Comparison of ENCODE assay signal across 1 cellular context in the genomic region with DNA sequence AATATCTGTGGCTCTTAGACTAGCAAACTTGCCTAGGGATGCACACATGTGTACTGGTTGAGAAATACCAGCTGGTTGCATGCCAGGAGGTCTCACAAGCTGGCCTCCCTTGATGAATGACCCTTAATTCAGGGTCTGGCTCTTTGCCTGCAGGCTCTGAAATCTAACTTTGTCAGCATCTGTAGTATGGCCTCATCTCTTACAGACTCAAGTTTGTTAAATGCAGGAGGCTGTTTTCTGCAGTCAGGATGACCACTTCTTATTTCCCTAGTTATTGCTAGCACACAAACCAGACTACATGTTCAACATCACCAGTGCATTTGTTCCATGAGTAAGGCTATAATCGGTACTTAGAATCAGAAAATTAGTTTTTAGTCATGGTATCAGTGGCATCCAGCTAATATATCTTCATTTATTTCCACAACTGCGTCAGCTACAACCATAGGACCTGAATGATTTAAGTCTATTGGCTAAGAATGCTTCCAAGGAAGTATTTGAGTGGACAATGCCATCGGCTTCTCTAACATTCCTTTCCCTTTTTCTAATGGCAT.
A peak's percentile ranks its signal among the peaks of the same experiment; 100 is the strongest.
TF ChIP-seq lines count a peak whose summit lies in the region.

No MANE protein-coding gene starts in this region.

TF ChIP-seq in IMR-90, 13 proteins besides CTCF, POLR2A, EP300 and RAD21:
- no peak for TF ChIP-seq MXI1 (IDR thresholded peaks at IDR 0.05; ENCODE audit: borderline replicate concordance, low read depth, low read length)
- peak; percentile 16; the same call in 1 of the 2 replicates for TF ChIP-seq CEBPB (IDR thresholded peaks at IDR 0.05; ENCODE audit: low read depth, low read length)
